Comparison of ENCODE assay signal across 21 cellular contexts in the genomic region with DNA sequence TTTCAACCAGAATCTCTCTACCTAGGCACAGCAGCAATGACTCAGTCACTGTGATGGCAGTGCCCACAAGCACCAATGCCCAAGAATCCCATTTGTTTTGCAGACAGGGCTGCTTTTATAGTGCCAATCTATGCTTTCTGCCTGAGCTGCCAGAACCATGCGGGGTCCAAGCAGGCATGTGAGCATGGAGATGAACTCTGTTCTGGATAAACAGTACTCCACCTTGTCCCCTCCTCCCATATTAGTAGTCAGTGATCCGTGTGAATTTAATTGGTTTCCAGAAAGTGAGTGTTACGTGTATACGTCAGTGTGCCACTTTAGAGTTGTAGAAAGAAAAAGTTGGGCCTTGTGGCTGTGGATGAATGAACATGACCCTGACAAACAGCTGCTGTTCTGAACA.
A peak's percentile ranks its signal among the peaks of the same experiment; 100 is the strongest.
DNase-seq lines count a peak whose midpoint lies in the region; ATAC-seq and FAIRE-seq lines count a peak whose summit lies in the region.
"Had no signal": no experiment of that assay in that cellular context is flagged by ENCODE, and none has a peak within 500 bp of the region (broad histone marks: within the 10 kb centered on the region; RNA-seq: fewer than 3 reads in every experiment).

No MANE protein-coding gene starts in this region.

- in situ Hi-C loops in Caki2 (cut with HindIII; ENCODE audit: low pct_unique_long_range_greater_than_20kb, low sequenced_read_pairs) = no loop called here

- peak; percentile 80 for FAIRE-seq in RCC 7860 (lab: Jason Lieb, UNC)
- FAIRE-seq: GM18507, keratinocyte, TTC549 had no signal

- ATAC-seq in HG02938 (IDR thresholded peaks at IDR 0.05; ENCODE audit: unreplicated experiment) (no peak), HG03520 (IDR thresholded peaks at IDR 0.05; ENCODE audit: unreplicated experiment) (no peak)
- ATAC-seq: activated CD4-positive, alpha-beta T cell treated with anti-CD3 and anti-CD28 coated beads for 36 hours; activated T-helper 17 cell treated with anti-CD3 and anti-CD28 coated beads, Interleukin-2, amount 50 U/mL, for 72 hours; CD8-positive, alpha-beta T cell; right cardiac atrium; Right ventricle myocardium inferior had no signal

- peak; percentile 87 for DNase-seq in Caki2 (ENCODE audit: low read depth)
- DNase-seq in NCI-H146 (lab: John Stamatoyannopoulos, UW) = peak; percentile 48
- peak; percentile 57 for DNase-seq in RCC 7860 (ENCODE audit: low spot score)
- DNase-seq in kidney tubule cell (ENCODE audit: low spot score) = peak; percentile 79
- no peak for DNase-seq in stimulated activated naive CD4-positive, alpha-beta T cell treated with Interleukin-2 at 50 U/mL for 16 hours (lab: John Stamatoyannopoulos, UW)
- no peak for DNase-seq in EL
- DNase-seq: activated CD4-positive, alpha-beta T cell treated with anti-CD3 and anti-CD28 coated beads for 36 hours; activated naive CD8-positive, alpha-beta T cell treated with anti-CD3 and anti-CD28 coated beads for 36 hours; brain microvascular endothelial cell; CD8-positive, alpha-beta T cell; colonic mucosa; Karpas-422; right cardiac atrium; stimulated activated CD4-positive, alpha-beta T cell treated with anti-CD3 and anti-CD28 coated beads, Interleukin-15, amount 100 ng/mL, for 24 hours had no signal

Comparison
In these comparisons a context has a peak if more than half of its experiments do, and no peak if none do; other contexts are left out.
1. DNase-seq: peak in Caki2 (single experiment), NCI-H146 (single experiment), RCC 7860 (single experiment) and kidney tubule cell (single experiment); none in stimulated activated naive CD4-positive, alpha-beta T cell treated with Interleukin-2 at 50 U/mL for 16 hours (single experiment) and EL (single experiment).